Comparison of ENCODE assay signal across 9 cellular contexts in the genomic region with DNA sequence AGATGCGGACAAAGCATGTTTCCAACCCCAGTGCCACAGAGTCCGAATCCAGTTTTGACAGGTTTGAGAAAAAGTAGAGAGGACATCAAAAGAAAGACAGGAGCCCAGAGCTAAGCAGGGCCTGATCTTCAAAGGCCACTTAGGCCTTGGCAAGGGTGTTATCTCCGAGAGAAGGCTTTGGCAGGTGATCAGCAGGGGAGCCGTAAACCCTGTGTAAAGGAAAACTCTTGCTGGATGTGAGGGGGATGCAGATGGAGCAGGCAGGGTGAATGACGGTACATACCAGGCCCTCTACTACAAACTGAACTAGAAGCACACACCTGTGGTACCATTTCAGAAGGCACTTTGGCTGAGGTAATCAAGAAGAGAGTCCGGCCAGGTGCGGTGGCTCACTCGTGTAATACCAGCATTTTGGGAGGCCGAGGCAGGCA. TPM values are rescaled to one million over a fixed set of nuclear protein-coding genes. Genes with fewer than 3 reads are reported as not detected.
DNase-seq lines count a peak whose midpoint lies in the region; ATAC-seq and TF ChIP-seq lines count a peak whose summit lies in the region.
"Had no signal": no experiment of that assay in that cellular context is flagged by ENCODE, and none has a peak within 500 bp of the region (broad histone marks: within the 10 kb centered on the region; RNA-seq: fewer than 3 reads in every experiment).

No MANE protein-coding gene starts in this region.

- ATAC-seq in GM21528 (IDR thresholded peaks at IDR 0.05; ENCODE audit: low FRiP score, unreplicated experiment), result no peak

- CTCF ChIA-PET in GM10248 (lab: Yijun Ruan, JAX), result interaction anchor here (2.7 kb wide), 1 partner anchor 9 kb away, joined by 7 read pairs; no protein-coding TSS in a partner anchor

- H3K4me3 ChIP-seq in left ventricle myocardium inferior (peak overlapping the region; percentile 99), adipocyte (ENCODE audit: low read length) (peak overlapping the region; percentile 99), mesenchymal stem cell (ENCODE audit: insufficient read depth in 1 of 2, low read depth in 1 of 2, low read length in 2 of 2) (peak overlapping the region in 1 of 2 experiments; percentile 99), uterus (no peak overlapping the region)

- no peak overlapping the region for H2BK120ac ChIP-seq in mesenchymal stem cell (ENCODE audit: low read depth, low read length)

- H4K8ac ChIP-seq in mesenchymal stem cell (ENCODE audit: low read length), result peak overlapping the region; percentile 99

- no peak overlapping the region for H2AFZ ChIP-seq in mesenchymal stem cell (ENCODE audit: low read depth, low read length)

- H3K27ac ChIP-seq in left ventricle myocardium inferior (replicated peaks), result peak overlapping the region; percentile 100
- H3K27ac ChIP-seq in mesenchymal stem cell (ENCODE audit: low read length, poor library complexity, severe bottlenecking), result peak overlapping the region; percentile 13
- H3K27ac ChIP-seq in uterus, result peak overlapping the region; percentile 97 to 100

- H3K9me3 ChIP-seq in left ventricle myocardium inferior (replicated peaks) (no peaks in the 10 kb centered on the region), adipocyte (ENCODE audit: control insufficient read depth, low read length) (no peaks in the 10 kb centered on the region), mesenchymal stem cell (ENCODE audit: control insufficient read depth, low read length) (no peaks in the 10 kb centered on the region), uterus (no peaks in the 10 kb centered on the region)

- H3K27me3 ChIP-seq in left ventricle myocardium inferior (ENCODE audit: low read depth), result no peaks in the 10 kb centered on the region
- no peaks in the 10 kb centered on the region for H3K27me3 ChIP-seq in adipocyte (replicated peaks; ENCODE audit: control insufficient read depth, insufficient read depth, low read length)
- H3K27me3 ChIP-seq in mesenchymal stem cell (ENCODE audit: control insufficient read depth in 1 of 2, insufficient read depth in 1 of 2, low read length in 2 of 2), result no peaks in the 10 kb centered on the region
- H3K27me3 ChIP-seq in uterus, result no peaks in the 10 kb centered on the region

- POLR2A ChIA-PET in GM10248 (lab: Yijun Ruan, JAX), result no interaction called here

- H3K36me3 ChIP-seq in left ventricle myocardium inferior, result peaks cover 27% of the 10 kb centered on the region
- peaks cover 27% of the 10 kb centered on the region for H3K36me3 ChIP-seq in adipocyte (ENCODE audit: control insufficient read depth, insufficient read depth, low read length, severe bottlenecking)
- peaks cover 3 to 27% of the 10 kb centered on the region in 2 experiments for H3K36me3 ChIP-seq in mesenchymal stem cell (ENCODE audit: control insufficient read depth in 1 of 2, insufficient read depth in 2 of 2, low read depth in 1 of 2, low read length in 2 of 2)
- no peaks in the 10 kb centered on the region for H3K36me3 ChIP-seq in uterus

- peak overlapping the region in 1 of 2 experiments; percentile 71 for H2BK12ac ChIP-seq in mesenchymal stem cell (ENCODE audit: low read length in 2 of 2)

- H3K9ac ChIP-seq in adipocyte (ENCODE audit: low read length) (peak overlapping the region; percentile 100), mesenchymal stem cell (ENCODE audit: low read length) (peak overlapping the region; percentile 100)

- H3K23ac ChIP-seq in mesenchymal stem cell (ENCODE audit: low read length in 2 of 2), result peak overlapping the region in 1 of 2 experiments; percentile 6

- intact Hi-C loops in left ventricle myocardium inferior (cut with micrococcal nuclease), result no loop called here
- intact Hi-C loops in cardiac septum (cut with DNase I), result loop anchor here (5.0 kb wide), 1 partner anchor 68 kb away; no protein-coding TSS in a partner anchor
- intact Hi-C loops in uterus (cut with DNase I; ENCODE audit: low total_unique reads), result no loop called here

- H3K14ac ChIP-seq in mesenchymal stem cell (ENCODE audit: low read length in 2 of 2), result no peak overlapping the region

- H2BK5ac ChIP-seq in mesenchymal stem cell (ENCODE audit: low read depth, low read length, poor library complexity, severe bottlenecking), result no peak overlapping the region

- peak overlapping the region; percentile 98 for H4K91ac ChIP-seq in mesenchymal stem cell (ENCODE audit: low read length)

- TF ChIP-seq POLR2A in uterus (IDR thresholded peaks at IDR 0.05), result no peak

- H3K4ac ChIP-seq in mesenchymal stem cell (ENCODE audit: low read depth in 1 of 2, low read length in 2 of 2), result peak overlapping the region; percentile 47 to 49

- H2AK5ac ChIP-seq in mesenchymal stem cell (ENCODE audit: low read length, severe bottlenecking), result peak overlapping the region; percentile 5

- peaks cover 46% of the 10 kb centered on the region for H3K4me1 ChIP-seq in left ventricle myocardium inferior
- peaks cover 33% of the 10 kb centered on the region for H3K4me1 ChIP-seq in adipocyte (ENCODE audit: control insufficient read depth, insufficient read depth, low read length)
- H3K4me1 ChIP-seq in mesenchymal stem cell (ENCODE audit: control insufficient read depth, insufficient read depth, low read depth, low read length), result peaks cover 15% of the 10 kb centered on the region
- peaks cover 11 to 17% of the 10 kb centered on the region in 2 donors for H3K4me1 ChIP-seq in uterus

- DNase-seq in left ventricle myocardium inferior (no peak), cardiac septum (ENCODE audit: low spot score) (no peak), adipocyte (ENCODE audit: low read depth) (no peak), mesenchymal stem cell (no peak), uterus (no peak), DMS114 treated with DMSO at 0.1 percent for 48 hours (lab: John Stamatoyannopoulos, UW; ENCODE audit: unreplicated experiment) (no peak), GM10248 (ENCODE audit: extremely low spot score) (no peak)
- DNase-seq: NCI-H1048 had no signal

- peak overlapping the region; percentile 81 for H3K4me2 ChIP-seq in mesenchymal stem cell (ENCODE audit: low read length, poor library complexity, severe bottlenecking)

- peaks cover 1% of the 10 kb centered on the region for H3K79me1 ChIP-seq in mesenchymal stem cell (replicated peaks; ENCODE audit: low read length, poor library complexity, severe bottlenecking)

- H2BK15ac ChIP-seq in mesenchymal stem cell (ENCODE audit: low read depth, poor library complexity, severe bottlenecking), result peak overlapping the region; percentile 33

- WGBS in mesenchymal stem cell, result 93% methylated on average over 9 of the region's 9 CpGs

- TF ChIP-seq CTCF in left ventricle myocardium inferior (IDR thresholded peaks at IDR 0.05; ENCODE audit: borderline replicate concordance) (no peak), uterus (IDR thresholded peaks at IDR 0.05) (no peak), GM10248 (IDR thresholded peaks at IDR 0.05; ENCODE audit: control extremely low read depth, extremely low read depth, low read depth, missing control alignments) (no peak)

- H3K18ac ChIP-seq in mesenchymal stem cell (ENCODE audit: low read depth in 1 of 2, low read length in 2 of 2), result no peak overlapping the region

RNA-seq across cellular contexts. Expression of a gene that starts 1.4 kb away (rescaled TPM):
- total RNA-seq in left ventricle myocardium inferior (207 TPM), cardiac septum (222 TPM), uterus (1,000 to 10,000 TPM in 1 of 4 donors, 100 to 1,000 TPM in 3; 237 to 1,003 (median 495) TPM)
- polyA plus RNA-seq in mesenchymal stem cell (2013, experiment 1 of 2), result 198 TPM
- 190 TPM for polyA plus RNA-seq in mesenchymal stem cell (2013, experiment 2 of 2)

RNA-seq across cellular contexts. Expression of a gene that starts 56.0 kb away (rescaled TPM):
- total RNA-seq in left ventricle myocardium inferior (not detected), cardiac septum (not detected), uterus (not detected)
- polyA plus RNA-seq in mesenchymal stem cell (2013, experiment 1 of 2), result not detected
- not detected for polyA plus RNA-seq in mesenchymal stem cell (2013, experiment 2 of 2)

Comparison
In these comparisons a context has a peak if more than half of its experiments do, and no peak if none do; other contexts are left out.
1. H3K27ac ChIP-seq: peak in every context shown above with its lines; median percentile 100 in left ventricle myocardium inferior; 98 in uterus; 13 in mesenchymal stem cell.
2. H3K4me3 ChIP-seq: peak in left ventricle myocardium inferior (single experiment) and adipocyte (single experiment); none in uterus (0 of 2).